In genomic region chr3:99972380-99973104, GRCh38 we compare ENCODE assay signal across 26 cellular contexts.
DNase-seq lines count a peak whose midpoint lies in the region; ATAC-seq and TF ChIP-seq lines count a peak whose summit lies in the region.
"Had no signal": no experiment of that assay in that cellular context is flagged by ENCODE, and none has a peak within 500 bp of the region (broad histone marks: within the 10 kb centered on the region; RNA-seq: fewer than 3 reads in every experiment).

No MANE protein-coding gene starts in this region.

- H3K27me3 ChIP-seq in gastroesophageal sphincter, result no peaks in the 10 kb centered on the region
- H3K27me3 ChIP-seq in tibial artery, result no peaks in the 10 kb centered on the region
- H3K27me3 ChIP-seq: colonic mucosa, testis had no signal

- DNase-seq in left ventricle myocardium superior, result no peak
- DNase-seq in Right ventricle myocardium inferior (ENCODE audit: missing footprints), result no peak
- DNase-seq in NCI-H2227 (lab: John Stamatoyannopoulos, UW; ENCODE audit: unreplicated experiment), result peak; percentile 46
- DNase-seq in tibial artery, result peak; percentile 40 to 73
- DNase-seq in NCI-H1048 (lab: John Stamatoyannopoulos, UW), result no peak
- DNase-seq: activated CD4-positive, CD25-positive, alpha-beta regulatory T cell treated with anti-CD3 and anti-CD28 coated beads, Interleukin-2, amount 50 U/mL, for 72 hours; activated CD8-positive, alpha-beta T cell treated with anti-CD3 and anti-CD28 coated beads for 36 hours; activated effector memory CD4-positive, alpha-beta T cell treated with anti-CD3 and anti-CD28 coated beads, Interleukin-2, amount 50 U/mL, for 16 hours; activated T-cell treated with anti-CD3 and anti-CD28 coated beads for 4 hours; colonic mucosa; GDM1; left cardiac atrium; mesenchymal stem cell; naive thymus-derived CD8-positive, alpha-beta T cell; NCI-H1436 treated with DMSO at 0.1 percent for 48 hours; NCI-H510A; Right ventricle myocardium superior; stimulated activated CD4-positive, alpha-beta T cell treated with anti-CD3 and anti-CD28 coated beads, Interleukin-1b, Interleukin-23, amount 100 ng/mL, for 48 hours; testis had no signal

- H3K4me3 ChIP-seq in gastroesophageal sphincter (no peak overlapping the region), tibial artery (no peak overlapping the region)
- H3K4me3 ChIP-seq: colonic mucosa, skin epidermis, testis had no signal

- ATAC-seq in left ventricle myocardium superior, result peak; percentile 35
- no peak for ATAC-seq in Right ventricle myocardium inferior
- ATAC-seq in gastroesophageal sphincter, result peak; percentile 40
- no peak for ATAC-seq in GM21390 (IDR thresholded peaks at IDR 0.05; ENCODE audit: unreplicated experiment)
- no peak for ATAC-seq in HG03378 (IDR thresholded peaks at IDR 0.05; ENCODE audit: unreplicated experiment)
- ATAC-seq: activated CD8-positive, alpha-beta T cell treated with anti-CD3 and anti-CD28 coated beads for 36 hours; naive thymus-derived CD8-positive, alpha-beta T cell; stimulated activated effector memory CD8-positive, alpha-beta T cell treated with anti-CD3 and anti-CD28 coated beads, Interleukin-12 subunit alpha, Interleukin-12 subunit beta, amount 100 ng/mL, for 72 hours had no signal

- intact Hi-C loops in left ventricle myocardium superior (cut with micrococcal nuclease), result no loop called here
- intact Hi-C loops in Right ventricle myocardium inferior (cut with DNase I), result no loop called here
- intact Hi-C loops in tibial artery (cut with DNase I; ENCODE audit: low total_unique reads), result no loop called here

- WGBS in gastroesophageal sphincter (ENCODE audit: low coverage in 1 of 2), 2 donors, result 21 to 51% methylated on average over 5 to 6 of the region's 8 CpGs

- no peak for TF ChIP-seq EP300 in gastroesophageal sphincter (IDR thresholded peaks at IDR 0.05)

- TF ChIP-seq CTCF in gastroesophageal sphincter (IDR thresholded peaks at IDR 0.05), result no peak
- no peak for TF ChIP-seq CTCF in tibial artery (IDR thresholded peaks at IDR 0.05)

- no peaks in the 10 kb centered on the region for H3K9me3 ChIP-seq in gastroesophageal sphincter
- H3K9me3 ChIP-seq in tibial artery, result no peaks in the 10 kb centered on the region
- H3K9me3 ChIP-seq: colonic mucosa, testis had no signal

- H3K36me3 ChIP-seq in gastroesophageal sphincter (no peaks in the 10 kb centered on the region), tibial artery (no peaks in the 10 kb centered on the region)
- H3K36me3 ChIP-seq: colonic mucosa had no signal

- TF ChIP-seq POLR2A in gastroesophageal sphincter (IDR thresholded peaks at IDR 0.05), result no peak

- H3K4me1 ChIP-seq in gastroesophageal sphincter (peaks cover 0 to 29% (median 2%) of the 10 kb centered on the region in 3 donors), tibial artery (peaks cover 0 to 40% (median 9%) of the 10 kb centered on the region in 4 donors)
- H3K4me1 ChIP-seq: colonic mucosa, parathyroid adenoma, testis had no signal

- H3K27ac ChIP-seq in gastroesophageal sphincter, result peak overlapping the region; percentile 43 to 70 (median 56)
- peak overlapping the region; percentile 52 to 59 for H3K27ac ChIP-seq in tibial artery
- H3K27ac ChIP-seq: C4-2B, colonic mucosa, parathyroid adenoma, testis had no signal

Comparison
In these comparisons a context has a peak if more than half of its experiments do, and no peak if none do; other contexts are left out.
1. ATAC-seq: peak in left ventricle myocardium superior (single experiment) and gastroesophageal sphincter (single experiment); none in Right ventricle myocardium inferior (single experiment), GM21390 (single experiment) and HG03378 (single experiment).
2. DNase-seq: peak in NCI-H2227 (single experiment) and tibial artery (2 of 2); none in left ventricle myocardium superior (single experiment), Right ventricle myocardium inferior (single experiment) and NCI-H1048 (single experiment).